ENCODE assay signal across 9 cellular contexts in the genomic region with DNA sequence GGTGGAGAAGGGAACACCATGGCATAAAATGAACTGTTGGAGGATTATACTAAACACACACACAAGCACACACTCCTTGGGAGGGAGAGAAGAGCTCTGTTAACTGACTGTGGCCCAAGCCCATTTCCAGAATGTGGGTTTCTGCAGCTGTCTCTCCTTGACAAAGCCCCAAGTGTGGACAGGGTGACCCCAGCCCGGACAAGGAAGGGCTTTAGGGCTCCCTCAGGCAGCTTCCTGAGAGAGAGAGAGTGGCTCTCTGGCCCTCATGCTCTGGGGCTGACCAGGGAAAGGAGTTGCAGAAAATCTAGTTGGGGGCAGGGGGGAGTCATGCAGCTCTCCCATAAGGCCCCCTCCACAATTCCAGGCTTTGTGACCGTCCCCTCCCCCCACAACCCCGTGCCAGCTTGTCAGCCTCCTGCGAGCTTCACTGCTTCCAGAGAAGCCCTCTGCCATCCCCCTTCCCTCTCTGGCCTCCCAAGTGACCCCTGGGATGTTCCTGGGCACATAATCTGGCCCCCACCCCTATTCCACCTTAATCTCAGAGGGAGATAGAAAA. TPM values are rescaled to one million over a fixed set of nuclear protein-coding genes. Genes with fewer than 3 reads are reported as not detected.
A peak's percentile ranks its signal among the peaks of the same experiment; 100 is the strongest.
DNase-seq lines count a peak whose midpoint lies in the region; ATAC-seq and TF ChIP-seq lines count a peak whose summit lies in the region.
"Had no signal": no experiment of that assay in that cellular context is flagged by ENCODE, and none has a peak within 500 bp of the region (broad histone marks: within the 10 kb centered on the region; RNA-seq: fewer than 3 reads in every experiment).

No MANE protein-coding gene starts in this region.

- ATAC-seq in GM18868 (IDR thresholded peaks at IDR 0.05; ENCODE audit: unreplicated experiment) = peak; percentile 10
- no peak for ATAC-seq in HG02885 (IDR thresholded peaks at IDR 0.05; ENCODE audit: poor library complexity, unreplicated experiment)
- no peak for ATAC-seq in HG03571 (IDR thresholded peaks at IDR 0.05; ENCODE audit: unreplicated experiment)
- ATAC-seq: K562 had no signal

- H3K4me3 ChIP-seq in cardiac fibroblast (replicated peaks in 1 of 2; ENCODE audit: low read depth in 2 of 2, low read length in 2 of 2) = peak overlapping the region; percentile 5 to 37
- H3K4me3 ChIP-seq in kidney epithelial cell (ENCODE audit: low read depth, low read length) = peak overlapping the region; percentile 38
- H3K4me3 ChIP-seq in skin epidermis = peak overlapping the region; percentile 7 to 42 (median 28)
- H3K4me3 ChIP-seq: K562 had no signal

- no peaks in the 10 kb centered on the region for H3K36me3 ChIP-seq in kidney epithelial cell (ENCODE audit: control insufficient read depth, insufficient read depth, low read length)

- DNase-seq in cardiac fibroblast (ENCODE audit: low read depth in 2 of 2) (no peak), kidney epithelial cell (ENCODE audit: low read depth) (no peak)
- no peak for DNase-seq in stimulated activated CD4-positive, alpha-beta T cell treated with anti-CD3 and anti-CD28 coated beads, Interleukin-12 subunit alpha, Interleukin-12 subunit beta, amount 100 ng/mL, for 4 hours
- DNase-seq in activated T-cell treated with anti-CD3 and anti-CD28 coated beads, Interleukin-2, amount 50 U/mL, for 48 hours = no peak

- TF ChIP-seq CTCF in cardiac fibroblast (IDR thresholded peaks at IDR 0.05; ENCODE audit: low read depth, low read length) (no peak), kidney epithelial cell (IDR thresholded peaks at IDR 0.05; ENCODE audit: insufficient read depth, low read length, poor library complexity, severe bottlenecking) (no peak)

- no peaks in the 10 kb centered on the region for H3K27me3 ChIP-seq in kidney epithelial cell (ENCODE audit: control insufficient read depth, insufficient read depth, low read length)

- peak overlapping the region in 4 of 21 experiments; percentile 38 to 67 (median 56) for H3K27ac ChIP-seq in skin epidermis

RNA-seq across cellular contexts. Expression of gene ARHGEF9, which starts 0.6 kb away (rescaled TPM):
- 14.4 and 15.4 TPM in 2 replicates for total RNA-seq in kidney epithelial cell
